Comparison of ENCODE assay signal across 21 cellular contexts in the genomic region with DNA sequence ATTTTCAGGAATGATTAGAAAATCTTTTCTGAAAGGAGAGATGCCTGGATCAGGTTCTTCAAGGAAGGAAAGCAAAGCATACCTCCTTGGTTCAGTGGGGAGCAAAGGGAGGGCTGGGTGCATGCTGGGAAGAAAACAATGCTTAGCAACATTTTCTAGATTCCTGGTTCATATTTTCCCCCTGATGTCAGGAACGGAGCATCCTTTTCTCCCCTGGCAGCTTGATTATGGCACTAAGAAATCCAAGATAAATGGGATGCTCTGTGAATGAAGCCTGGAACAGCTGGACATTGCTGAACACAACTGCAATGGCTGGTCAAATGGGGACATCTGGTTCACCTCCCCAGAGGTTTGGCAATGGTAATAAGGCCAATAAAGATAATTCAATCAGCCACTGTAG. TPM values are rescaled to one million over a fixed set of nuclear protein-coding genes. Genes with fewer than 3 reads are reported as not detected.
"Had no signal": no experiment of that assay in that cellular context is flagged by ENCODE, and none has a peak within 500 bp of the region (broad histone marks: within the 10 kb centered on the region; RNA-seq: fewer than 3 reads in every experiment).

No MANE protein-coding gene starts in this region.

- H3K4me3 ChIP-seq: breast epithelium, gastroesophageal sphincter, heart right ventricle, ovary, spleen, stomach, testis, upper lobe of right lung had no signal

- H3K4me1 ChIP-seq: breast epithelium, gastroesophageal sphincter, heart right ventricle, spleen, stomach, testis, upper lobe of right lung had no signal

- H3K27ac ChIP-seq: breast epithelium, epithelial cell of prostate, gastroesophageal sphincter, heart right ventricle, ovary, spleen, stomach, testis, upper lobe of right lung had no signal

- H3K27me3 ChIP-seq: ovary, testis had no signal

- H3K9me3 ChIP-seq: breast epithelium, gastroesophageal sphincter, heart right ventricle, ovary, spleen, stomach, testis, upper lobe of right lung had no signal

- H3K36me3 ChIP-seq: breast epithelium, gastroesophageal sphincter, heart right ventricle, ovary, spleen, stomach, upper lobe of right lung had no signal

- DNase-seq: activated CD4-positive, alpha-beta T cell treated with anti-CD3 and anti-CD28 coated beads, Interleukin-2, amount 10 ng/mL, durations not matched to agents 24 days and 14 days; activated CD4-positive, CD25-positive, alpha-beta regulatory T cell; activated CD8-positive, alpha-beta memory T cell treated with anti-CD3 and anti-CD28 coated beads, Interleukin-2, amount 50 U/mL, for 48 hours; activated gamma-delta T cell treated with Interleukin-2 at 50 U/mL for 16 hours; activated naive CD8-positive, alpha-beta T cell treated with anti-CD3 and anti-CD28 coated beads for 36 hours; activated T-cell treated with anti-CD3 and anti-CD28 coated beads, Interleukin-2, amount 50 U/mL, for 72 hours; cerebellar nuclear complex; dermis blood vessel endothelial cell; heart right ventricle; naive thymus-derived CD4-positive, alpha-beta T cell; ovary; spleen; stomach; testis; upper lobe of right lung had no signal

- ATAC-seq: gastroesophageal sphincter; heart right ventricle; left lobe of liver; naive thymus-derived CD4-positive, alpha-beta T cell; sciatic nerve; upper lobe of right lung had no signal

RNA-seq across cellular contexts. Expression of a gene that starts 50.9 kb away (rescaled TPM):
- total RNA-seq: activated CD4-positive, alpha-beta T cell treated with anti-CD3 and anti-CD28 coated beads, Interleukin-2, amount 10 ng/mL, durations not matched to agents 24 days and 14 days; activated naive CD8-positive, alpha-beta T cell treated with anti-CD3 and anti-CD28 coated beads for 36 hours; activated T-cell treated with anti-CD3 and anti-CD28 coated beads, Interleukin-2, amount 50 U/mL, for 72 hours; dermis blood vessel endothelial cell; lung microvascular endothelial cell; naive thymus-derived CD4-positive, alpha-beta T cell had no signal
- polyA plus RNA-seq: naive thymus-derived CD4-positive, alpha-beta T cell had no signal
